In the genomic region with DNA sequence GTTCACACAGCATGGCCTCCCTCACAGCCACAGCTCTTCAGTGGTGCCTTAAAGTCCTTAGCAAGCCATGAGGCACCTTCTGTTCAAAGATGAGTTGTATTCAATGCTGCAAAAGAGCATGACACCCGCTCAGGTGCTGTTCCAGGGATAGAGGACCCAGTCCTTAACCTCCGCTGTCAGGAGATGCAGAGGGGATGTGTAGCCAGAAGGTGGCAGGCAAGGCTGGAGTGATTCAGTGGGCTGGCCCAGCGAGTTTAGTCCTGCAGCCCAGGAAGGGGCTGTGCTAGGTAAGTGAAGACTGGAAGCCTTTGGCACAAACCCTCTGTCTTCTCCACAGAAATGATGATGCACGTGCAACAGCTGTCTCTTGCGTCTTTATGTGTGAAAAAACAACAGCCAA, we compare ENCODE assay signal across 2 cellular contexts.
TF ChIP-seq lines count a peak whose summit lies in the region.

No MANE protein-coding gene starts in this region.

TF ChIP-seq in IMR-90, 13 proteins besides CTCF, POLR2A, EP300 and RAD21:
- TF ChIP-seq CEBPB (IDR thresholded peaks at IDR 0.05; ENCODE audit: low read depth, low read length): no peak
- no peak for TF ChIP-seq MXI1 (IDR thresholded peaks at IDR 0.05; ENCODE audit: borderline replicate concordance, low read depth, low read length)
- TF ChIP-seq CHD1 (IDR thresholded peaks at IDR 0.05; ENCODE audit: low read depth, low read length): no peak
- TF ChIP-seq, protein P1, sequence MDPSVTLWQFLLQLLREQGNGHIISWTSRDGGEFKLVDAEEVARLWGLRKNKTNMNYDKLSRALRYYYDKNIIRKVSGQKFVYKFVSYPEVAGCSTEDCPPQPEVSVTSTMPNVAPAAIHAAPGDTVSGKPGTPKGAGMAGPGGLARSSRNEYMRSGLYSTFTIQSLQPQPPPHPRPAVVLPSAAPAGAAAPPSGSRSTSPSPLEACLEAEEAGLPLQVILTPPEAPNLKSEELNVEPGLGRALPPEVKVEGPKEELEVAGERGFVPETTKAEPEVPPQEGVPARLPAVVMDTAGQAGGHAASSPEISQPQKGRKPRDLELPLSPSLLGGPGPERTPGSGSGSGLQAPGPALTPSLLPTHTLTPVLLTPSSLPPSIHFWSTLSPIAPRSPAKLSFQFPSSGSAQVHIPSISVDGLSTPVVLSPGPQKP (IDR thresholded peaks at IDR 0.05; ENCODE audit: borderline replicate concordance, low read depth, low read length): no peak
- no peak for TF ChIP-seq MAZ (IDR thresholded peaks at IDR 0.05; ENCODE audit: borderline replicate concordance, low read depth, low read length)
- TF ChIP-seq RCOR1 (IDR thresholded peaks at IDR 0.05; ENCODE audit: insufficient replicate concordance, low read length): no peak
- TF ChIP-seq NFE2L2 (IDR thresholded peaks at IDR 0.05; ENCODE audit: low read depth, low read length): no peak
- TF ChIP-seq, protein P2, sequence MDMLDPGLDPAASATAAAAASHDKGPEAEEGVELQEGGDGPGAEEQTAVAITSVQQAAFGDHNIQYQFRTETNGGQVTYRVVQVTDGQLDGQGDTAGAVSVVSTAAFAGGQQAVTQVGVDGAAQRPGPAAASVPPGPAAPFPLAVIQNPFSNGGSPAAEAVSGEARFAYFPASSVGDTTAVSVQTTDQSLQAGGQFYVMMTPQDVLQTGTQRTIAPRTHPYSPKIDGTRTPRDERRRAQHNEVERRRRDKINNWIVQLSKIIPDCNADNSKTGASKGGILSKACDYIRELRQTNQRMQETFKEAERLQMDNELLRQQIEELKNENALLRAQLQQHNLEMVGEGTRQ (IDR thresholded peaks at IDR 0.05; ENCODE audit: low read depth, low read length): no peak
- TF ChIP-seq SMC3 (IDR thresholded peaks at IDR 0.05; ENCODE audit: low read depth, low read length): no peak
- no peak for TF ChIP-seq FOS (IDR thresholded peaks at IDR 0.05; ENCODE audit: low read depth, low read length)
- no peak for TF ChIP-seq RFX5 (IDR thresholded peaks at IDR 0.05; ENCODE audit: low read depth, low read length)
- no peak for TF ChIP-seq BHLHE40 (IDR thresholded peaks at IDR 0.05; ENCODE audit: low read depth, low read length)
- no peak for TF ChIP-seq MAFK (IDR thresholded peaks at IDR 0.05; ENCODE audit: low read depth, low read length)

TF ChIP-seq in GM12878, 131 proteins besides CTCF, POLR2A, EP300 and RAD21:
- TF ChIP-seq, protein P3, sequence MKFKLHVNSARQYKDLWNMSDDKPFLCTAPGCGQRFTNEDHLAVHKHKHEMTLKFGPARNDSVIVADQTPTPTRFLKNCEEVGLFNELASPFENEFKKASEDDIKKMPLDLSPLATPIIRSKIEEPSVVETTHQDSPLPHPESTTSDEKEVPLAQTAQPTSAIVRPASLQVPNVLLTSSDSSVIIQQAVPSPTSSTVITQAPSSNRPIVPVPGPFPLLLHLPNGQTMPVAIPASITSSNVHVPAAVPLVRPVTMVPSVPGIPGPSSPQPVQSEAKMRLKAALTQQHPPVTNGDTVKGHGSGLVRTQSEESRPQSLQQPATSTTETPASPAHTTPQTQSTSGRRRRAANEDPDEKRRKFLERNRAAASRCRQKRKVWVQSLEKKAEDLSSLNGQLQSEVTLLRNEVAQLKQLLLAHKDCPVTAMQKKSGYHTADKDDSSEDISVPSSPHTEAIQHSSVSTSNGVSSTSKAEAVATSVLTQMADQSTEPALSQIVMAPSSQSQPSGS (IDR thresholded peaks at IDR 0.05; ENCODE audit: low read length): no peak
- no peak for TF ChIP-seq MYC (IDR thresholded peaks at IDR 0.05; ENCODE audit: insufficient read depth, insufficient read length, insufficient replicate concordance, low read length, severe bottlenecking)
